Comparison of ENCODE assay signal across 19 cellular contexts in genomic region chr11:9953994-9954626, GRCh38.
DNase-seq lines count a peak whose midpoint lies in the region; FAIRE-seq and TF ChIP-seq lines count a peak whose summit lies in the region.
"Had no signal": no experiment of that assay in that cellular context is flagged by ENCODE, and none has a peak within 500 bp of the region (broad histone marks: within the 10 kb centered on the region; RNA-seq: fewer than 3 reads in every experiment).

No MANE protein-coding gene starts in this region.

- peaks cover 2% of the 10 kb centered on the region for H3K27me3 Mint-ChIP-seq in neural progenitor cell (ENCODE audit: insufficient read depth, low read depth)
- H3K27me3 Mint-ChIP-seq: IgD-negative memory B cell had no signal

- no peaks in the 10 kb centered on the region for H3F3A ChIP-seq in neural progenitor cell (ENCODE audit: low read depth)

- no peaks in the 10 kb centered on the region for H3K79me2 ChIP-seq in neural progenitor cell (ENCODE audit: low read depth)

- H3K4me3 ChIP-seq in skeletal muscle satellite cell (ENCODE audit: low read length) (no peak overlapping the region), neural progenitor cell (no peak overlapping the region)
- H3K4me3 ChIP-seq: ascending aorta, coronary artery, left lung, mucosa of descending colon had no signal

- H3K36me3 Mint-ChIP-seq in neural progenitor cell, result peaks cover 12% of the 10 kb centered on the region
- H3K36me3 Mint-ChIP-seq: IgD-negative memory B cell; stimulated activated effector memory CD8-positive, alpha-beta T cell treated with anti-CD3 and anti-CD28 coated beads, Interleukin-12 subunit alpha, Interleukin-12 subunit beta, amount 100 ng/mL, for 72 hours had no signal

- H3K4me1 ChIP-seq in skeletal muscle satellite cell (ENCODE audit: control insufficient read depth, insufficient read depth, low read length) (peaks cover 24% of the 10 kb centered on the region), neural progenitor cell (no peaks in the 10 kb centered on the region)
- H3K4me1 ChIP-seq: ascending aorta, left lung had no signal

- no peak overlapping the region for H2AFZ ChIP-seq in neural progenitor cell (replicated peaks)

- H3K36me3 ChIP-seq in skeletal muscle satellite cell (ENCODE audit: insufficient read depth, low read length) (peaks cover 2% of the 10 kb centered on the region), neural progenitor cell (no peaks in the 10 kb centered on the region)

- H3K4me3 Mint-ChIP-seq in neural progenitor cell, result no peak overlapping the region
- H3K4me3 Mint-ChIP-seq: activated naive CD4-positive, alpha-beta T cell treated with anti-CD3 and anti-CD28 coated beads for 36 hours; activated T-cell treated with anti-CD3 and anti-CD28 coated beads, Interleukin-2, amount 50 U/mL, for 4 hours; IgD-negative memory B cell; stimulated activated effector memory CD8-positive, alpha-beta T cell treated with anti-CD3 and anti-CD28 coated beads, Interleukin-12 subunit alpha, Interleukin-12 subunit beta, amount 100 ng/mL, for 72 hours had no signal

- H3K9me3 ChIP-seq in skeletal muscle satellite cell (replicated peaks; ENCODE audit: low read length) (no peaks in the 10 kb centered on the region), neural progenitor cell (ENCODE audit: low read depth) (no peaks in the 10 kb centered on the region)
- H3K9me3 ChIP-seq: ascending aorta, left lung, mucosa of descending colon had no signal

- H3K4me1 Mint-ChIP-seq in neural progenitor cell, result peaks cover 9% of the 10 kb centered on the region
- H3K4me1 Mint-ChIP-seq: stimulated activated effector memory CD8-positive, alpha-beta T cell treated with anti-CD3 and anti-CD28 coated beads, Interleukin-12 subunit alpha, Interleukin-12 subunit beta, amount 100 ng/mL, for 72 hours had no signal

- DNase-seq in GM12892 (ENCODE audit: insufficient read length) (no peak), amniotic epithelial cell (ENCODE audit: low read depth) (peak; percentile 74), fibroblast of the conjunctiva (ENCODE audit: low read depth) (peak; percentile 91), GM19240 (ENCODE audit: insufficient read length, low spot score) (no peak), SKM-1 treated with dmso at 0.1 percent for 144 hours (lab: John Stamatoyannopoulos, UW; ENCODE audit: unreplicated experiment) (no peak), NCI-H748 treated with DMSO at 0.1 percent for 48 hours (lab: John Stamatoyannopoulos, UW) (no peak), neural progenitor cell (ENCODE audit: low spot score) (no peak)
- DNase-seq: activated naive CD4-positive, alpha-beta T cell treated with anti-CD3 and anti-CD28 coated beads for 36 hours; activated T-cell treated with anti-CD3 and anti-CD28 coated beads, Interleukin-2, amount 50 U/mL, for 4 hours; glutamatergic neuron; left lung; mucosa of descending colon; retina had no signal

- no peaks in the 10 kb centered on the region for H3K9me3 Mint-ChIP-seq in neural progenitor cell
- H3K9me3 Mint-ChIP-seq: activated naive CD4-positive, alpha-beta T cell treated with anti-CD3 and anti-CD28 coated beads for 36 hours; activated T-cell treated with anti-CD3 and anti-CD28 coated beads, Interleukin-2, amount 50 U/mL, for 4 hours; IgD-negative memory B cell; stimulated activated effector memory CD8-positive, alpha-beta T cell treated with anti-CD3 and anti-CD28 coated beads, Interleukin-12 subunit alpha, Interleukin-12 subunit beta, amount 100 ng/mL, for 72 hours had no signal

- H3K4me2 ChIP-seq in skeletal muscle satellite cell (ENCODE audit: low read length) (peak overlapping the region; percentile 20), neural progenitor cell (no peak overlapping the region)

- TF ChIP-seq CTCF in neural progenitor cell (IDR thresholded peaks at IDR 0.05), result no peak

- H3K27me3 ChIP-seq in skeletal muscle satellite cell (ENCODE audit: control insufficient read depth, insufficient read depth, low read length) (no peaks in the 10 kb centered on the region), neural progenitor cell (no peaks in the 10 kb centered on the region)
- H3K27me3 ChIP-seq: ascending aorta, left lung had no signal

- H3K9ac ChIP-seq in skeletal muscle satellite cell (ENCODE audit: low read depth, low read length) (peak overlapping the region; percentile 46), neural progenitor cell (no peak overlapping the region)

- H4K20me1 ChIP-seq in neural progenitor cell (ENCODE audit: low read depth), result no peaks in the 10 kb centered on the region

- peak; percentile 33 for FAIRE-seq in GM12892 (lab: Jason Lieb, UNC)
- FAIRE-seq: endothelial cell of umbilical vein had no signal

- no peak overlapping the region for H3K27ac Mint-ChIP-seq in neural progenitor cell
- H3K27ac Mint-ChIP-seq: activated naive CD4-positive, alpha-beta T cell treated with anti-CD3 and anti-CD28 coated beads for 36 hours; IgD-negative memory B cell; stimulated activated effector memory CD8-positive, alpha-beta T cell treated with anti-CD3 and anti-CD28 coated beads, Interleukin-12 subunit alpha, Interleukin-12 subunit beta, amount 100 ng/mL, for 72 hours had no signal

- no peak overlapping the region for H3K27ac ChIP-seq in neural progenitor cell
- H3K27ac ChIP-seq: ascending aorta, coronary artery, left lung had no signal

- no peak for TF ChIP-seq POLR2A in GM12892 (IDR thresholded peaks at IDR 0.05; ENCODE audit: low read depth, low read length)

Comparison
In these comparisons a context has a peak if more than half of its experiments do, and no peak if none do; other contexts are left out.
1. DNase-seq: peak in amniotic epithelial cell (single experiment) and fibroblast of the conjunctiva (single experiment); none in GM12892 (single experiment), GM19240 (single experiment), SKM-1 treated with dmso at 0.1 percent for 144 hours (single experiment), NCI-H748 treated with DMSO at 0.1 percent for 48 hours (single experiment) and neural progenitor cell (single experiment).